In genomic region chr7:1160665-1161010, GRCh38 we compare ENCODE assay signal across 7 cellular contexts. TPM values are rescaled to one million over a fixed set of nuclear protein-coding genes. Genes with fewer than 3 reads are reported as not detected.
DNase-seq lines count a peak whose midpoint lies in the region; ATAC-seq and TF ChIP-seq lines count a peak whose summit lies in the region.

No MANE protein-coding gene starts in this region.

- no peak for TF ChIP-seq POLR2A in adrenal gland (IDR thresholded peaks at IDR 0.05)

- H3K36me3 ChIP-seq in adrenal gland (replicated peaks in 1 of 2), result peaks cover 0 to 27% of the 10 kb centered on the region in 2 donors
- H3K36me3 ChIP-seq in iPS-18a (ENCODE audit: control insufficient read depth, low read depth, low read length), result peaks cover 9% of the 10 kb centered on the region

- WGBS in adrenal gland, 4 donors, result 20 to 51% (median 25%) methylated on average over 5 to 19 of the region's 19 CpGs

- H3K9me3 ChIP-seq in adrenal gland (replicated peaks in 1 of 3) (no peaks in the 10 kb centered on the region), iPS-18a (ENCODE audit: control insufficient read depth, low read depth, low read length) (no peaks in the 10 kb centered on the region)

- peak overlapping the region in 4 of 5 donors; percentile 72 to 98 (median 88) for H3K27ac ChIP-seq in adrenal gland
- H3K27ac ChIP-seq in iPS-18a (ENCODE audit: low read length), result peak overlapping the region; percentile 85

- peak; percentile 19 for ATAC-seq in HG03575 (IDR thresholded peaks at IDR 0.05; ENCODE audit: extremely low read depth, insufficient number of reproducible peaks, low FRiP score, unreplicated experiment)
- ATAC-seq in stimulated activated effector memory CD8-positive, alpha-beta T cell treated with anti-CD3 and anti-CD28 coated beads, Interleukin-12 subunit alpha, Interleukin-12 subunit beta, amount 100 ng/mL, for 72 hours, result peak; percentile 1
- ATAC-seq in HG02938 (IDR thresholded peaks at IDR 0.05; ENCODE audit: unreplicated experiment), result no peak

- H3K27me3 ChIP-seq in adrenal gland (no peaks in the 10 kb centered on the region), iPS-18a (ENCODE audit: control insufficient read depth, insufficient read depth, low read length) (no peaks in the 10 kb centered on the region)

- H3K4me1 Mint-ChIP-seq in stimulated activated effector memory CD8-positive, alpha-beta T cell treated with anti-CD3 and anti-CD28 coated beads, Interleukin-12 subunit alpha, Interleukin-12 subunit beta, amount 100 ng/mL, for 72 hours, result peaks cover 25% of the 10 kb centered on the region

- peak overlapping the region; percentile 81 for H3K4me3 Mint-ChIP-seq in stimulated activated effector memory CD8-positive, alpha-beta T cell treated with anti-CD3 and anti-CD28 coated beads, Interleukin-12 subunit alpha, Interleukin-12 subunit beta, amount 100 ng/mL, for 72 hours

- intact Hi-C loops in adrenal gland (cut with DNase I), result no loop called here

- H3K4me3 ChIP-seq in adrenal gland (peak overlapping the region in 2 of 4 donors; percentile 62 to 96), iPS-18a (ENCODE audit: low read length) (peak overlapping the region; percentile 92)

- DNase-seq in GM13976 (ENCODE audit: low spot score) (peak; percentile 47), adrenal gland (peak in 1 of 7 donors; percentile 21), GF-D8 (lab: John Stamatoyannopoulos, UW) (no peak)
- DNase-seq in stimulated activated effector memory CD8-positive, alpha-beta T cell treated with anti-CD3 and anti-CD28 coated beads, Interleukin-12 subunit alpha, Interleukin-12 subunit beta, amount 100 ng/mL, for 72 hours (ENCODE audit: low spot score in 2 of 2), result no peak

- no peaks in the 10 kb centered on the region for H3K9me3 Mint-ChIP-seq in stimulated activated effector memory CD8-positive, alpha-beta T cell treated with anti-CD3 and anti-CD28 coated beads, Interleukin-12 subunit alpha, Interleukin-12 subunit beta, amount 100 ng/mL, for 72 hours

- TF ChIP-seq CTCF in GM13976 (IDR thresholded peaks at IDR 0.05; ENCODE audit: borderline replicate concordance, control extremely low read depth, extremely low read depth, insufficient read depth, missing control alignments) (no peak), adrenal gland (IDR thresholded peaks at IDR 0.05) (no peak)

- peaks cover 7 to 20% of the 10 kb centered on the region in 2 donors for H3K4me1 ChIP-seq in adrenal gland (replicated peaks in 1 of 2)
- H3K4me1 ChIP-seq in iPS-18a (ENCODE audit: control insufficient read depth, low read depth, low read length), result no peaks in the 10 kb centered on the region

- H3K27ac Mint-ChIP-seq in stimulated activated effector memory CD8-positive, alpha-beta T cell treated with anti-CD3 and anti-CD28 coated beads, Interleukin-12 subunit alpha, Interleukin-12 subunit beta, amount 100 ng/mL, for 72 hours, result peak overlapping the region; percentile 98

- in situ Hi-C loops in GM13976 (cut with MboI; ENCODE audit: low sequenced_read_pairs, unreplicated experiment), result no loop called here

- H3K9ac ChIP-seq in iPS-18a (ENCODE audit: low read length), result peak overlapping the region; percentile 85

- H3K36me3 Mint-ChIP-seq in stimulated activated effector memory CD8-positive, alpha-beta T cell treated with anti-CD3 and anti-CD28 coated beads, Interleukin-12 subunit alpha, Interleukin-12 subunit beta, amount 100 ng/mL, for 72 hours, result peaks cover 29% of the 10 kb centered on the region

RNA-seq across cellular contexts. Expression of gene ZFAND2A, which starts 0.6 kb away (rescaled TPM):
- total RNA-seq in adrenal gland, result 10 to 100 TPM; 11.8 to 38.6 (median 19.3) TPM
- 10 to 100 TPM; 43.8 to 54.1 (median 49.2) TPM for polyA plus RNA-seq in adrenal gland
